ENCODE assay signal across 23 cellular contexts in genomic region chr6:150443621-150444020, GRCh38.
"Had no signal": no experiment of that assay in that cellular context is flagged by ENCODE, and none has a peak within 500 bp of the region (broad histone marks: within the 10 kb centered on the region; RNA-seq: fewer than 3 reads in every experiment).

No MANE protein-coding gene starts in this region.

- H3K36me3 ChIP-seq: gastrocnemius medialis, heart right ventricle, left lung, lower lobe of right lung, neural progenitor cell, right lobe of liver, spleen, tibial nerve had no signal

- H2AFZ ChIP-seq: neural progenitor cell had no signal

- H3K27ac ChIP-seq: gastrocnemius medialis, heart right ventricle, left lung, lower lobe of right lung, neural progenitor cell, psoas muscle, right lobe of liver, spleen, testis, tibial nerve had no signal

- H3K9me3 ChIP-seq: gastrocnemius medialis, lower lobe of right lung, psoas muscle, testis had no signal

- H3K4me2 ChIP-seq: neural progenitor cell had no signal

- DNase-seq: cerebellar nuclear complex; effector memory CD8-positive, alpha-beta T cell; gastrocnemius medialis; heart right ventricle; hypothalamus; islet precursor cell; left lung; lower lobe of right lung; mesenchymal stem cell; midbrain; occipital lobe; psoas muscle; retina; right lobe of liver; spleen; stimulated activated CD4-positive, alpha-beta T cell treated with anti-CD3 and anti-CD28 coated beads, Interleukin-15, amount 100 ng/mL, for 24 hours; stimulated activated CD4-positive, alpha-beta T cell treated with anti-CD3 and anti-CD28 coated beads, Interleukin-1b, Interleukin-23, amount 100 ng/mL, for 48 hours; stimulated activated CD4-positive, alpha-beta T cell treated with anti-CD3 and anti-CD28 coated beads, Interleukin-4, amount 100 ng/mL, for 24 hours; testis had no signal

- H3K9ac ChIP-seq: neural progenitor cell had no signal

- H3K4me1 ChIP-seq: gastrocnemius medialis, heart right ventricle, left lung, lower lobe of right lung, neural progenitor cell, psoas muscle, right lobe of liver, spleen, testis, tibial nerve had no signal

- FAIRE-seq: colon had no signal

- H3K4me3 ChIP-seq: gastrocnemius medialis, heart right ventricle, left lung, lower lobe of right lung, neural progenitor cell, psoas muscle, right lobe of liver, spleen, testis, tibial nerve had no signal

- ATAC-seq: effector memory CD8-positive, alpha-beta T cell; gastrocnemius medialis; heart right ventricle; left lung; lower lobe of right lung; psoas muscle; right lobe of liver; stimulated activated memory B cell treated with anti-CD40 and anti-IgM and Interleukin-4, amounts not matched to agents 10 μg/mL and 1 μg/mL and 100 μg/mL, for 72 hours had no signal

- H3K27me3 ChIP-seq: gastrocnemius medialis, heart right ventricle, left lung, neural progenitor cell, right lobe of liver, spleen, testis, tibial nerve had no signal
